8 cellular contexts compared by ENCODE assay signal in the genomic region with DNA sequence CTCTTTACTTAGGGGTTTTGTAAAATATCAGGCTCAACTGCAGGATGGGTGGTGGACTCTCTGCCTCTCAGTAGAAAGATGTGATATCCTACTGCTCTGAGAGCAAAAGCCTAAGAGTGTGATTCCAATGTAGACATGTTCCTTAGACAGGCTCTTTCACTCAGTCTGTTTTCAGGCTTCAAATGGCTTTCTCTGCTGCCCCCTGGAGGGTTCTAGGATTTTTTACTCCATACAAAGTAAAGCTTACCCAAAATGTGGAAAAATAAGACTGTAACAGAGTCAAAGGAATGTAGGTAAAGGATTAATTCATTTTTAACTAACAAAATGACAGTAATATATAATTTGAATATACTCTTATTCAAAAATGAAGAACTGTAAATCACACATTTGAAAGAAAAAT. TPM values are rescaled to one million over a fixed set of nuclear protein-coding genes. Genes with fewer than 3 reads are reported as not detected.
DNase-seq lines count a peak whose midpoint lies in the region; ATAC-seq and TF ChIP-seq lines count a peak whose summit lies in the region.

No MANE protein-coding gene starts in this region.

- TF ChIP-seq CTCF in LNCAP (IDR thresholded peaks at IDR 0.05) (peak; percentile 51; the same call in 1 of the 2 replicates), choroid plexus epithelial cell (conservative IDR thresholded peaks at IDR 0.05; ENCODE audit: low read depth, low read length) (peak; percentile 79)

- DNase-seq in EH (ENCODE audit: low read depth) (peak; percentile 67), SW480 (ENCODE audit: low spot score) (peak; percentile 21), choroid plexus epithelial cell (ENCODE audit: low read depth) (peak; percentile 84), left lobe of liver (ENCODE audit: low spot score) (no peak), superior temporal gyrus (ENCODE audit: extremely low spot score) (peak; percentile 91)

- no peak overlapping the region for H3K4me3 ChIP-seq in choroid plexus epithelial cell (ENCODE audit: low read depth, low read length)

- ATAC-seq in GM21367 (IDR thresholded peaks at IDR 0.05; ENCODE audit: unreplicated experiment) (peak; percentile 74), left lobe of liver (peak; percentile 91), GM19455 (IDR thresholded peaks at IDR 0.05; ENCODE audit: unreplicated experiment) (no peak)

RNA-seq across cellular contexts. Expression of a gene that starts 32.1 kb away (rescaled TPM):
- 1.7 TPM for total RNA-seq in left lobe of liver

RNA-seq across cellular contexts. Expression of a gene that starts 32.4 kb away (rescaled TPM):
- total RNA-seq in left lobe of liver, result 14.7 TPM
